ENCODE assay signal across 8 cellular contexts in genomic region chr1:1270813-1271212, GRCh38. TPM values are rescaled to one million over a fixed set of nuclear protein-coding genes. Genes with fewer than 3 reads are reported as not detected.
DNase-seq lines count a peak whose midpoint lies in the region; ATAC-seq and TF ChIP-seq lines count a peak whose summit lies in the region.

No MANE protein-coding gene starts in this region.

- H3K4me1 Mint-ChIP-seq in activated CD8-positive, alpha-beta memory T cell treated with anti-CD3 and anti-CD28 coated beads, Interleukin-2, amount 10 ng/mL, durations not matched to agents 7 days and 5 days = peaks cover 41% of the 10 kb centered on the region
- peaks cover 23% of the 10 kb centered on the region for H3K4me1 Mint-ChIP-seq in WTC11

- H3K9ac ChIP-seq in skeletal muscle tissue (ENCODE audit: low read depth in 1 of 3, low read length in 3 of 3) = peak overlapping the region; percentile 36 to 70 (median 36)

- CTCF ChIA-PET in activated CD8-positive, alpha-beta memory T cell treated with anti-CD3 and anti-CD28 coated beads, Interleukin-2, amount 10 ng/mL, durations not matched to agents 7 days and 5 days (lab: Charles Lee) = interaction anchor here (1.1 to 1.8 kb wide), 2 partner anchors 35 to 149 kb away, joined by 3 to 12 read pairs; no protein-coding TSS in a partner anchor
- CTCF ChIA-PET in WTC11 (lab: Charles Lee) = interaction anchor here (1.6 kb wide), 1 partner anchor 21 kb away, joined by 4 read pairs; no protein-coding TSS in a partner anchor

- no peak for DNase-seq in activated CD8-positive, alpha-beta memory T cell treated with anti-CD3 and anti-CD28 coated beads, Interleukin-2, amount 10 ng/mL, durations not matched to agents 7 days and 5 days
- no peak for DNase-seq in activated CD8-positive, alpha-beta memory T cell treated with anti-CD3 and anti-CD28 coated beads, Interleukin-2, amount 50 U/mL, for 48 hours
- no peak for DNase-seq in WTC11 (ENCODE audit: low spot score)
- DNase-seq in glomerular visceral epithelial cell (ENCODE audit: extremely low spot score) = peak; percentile 85
- no peak for DNase-seq in NCI-H2227 (lab: John Stamatoyannopoulos, UW; ENCODE audit: unreplicated experiment)

- peaks cover 21% of the 10 kb centered on the region for H3K36me3 Mint-ChIP-seq in activated CD8-positive, alpha-beta memory T cell treated with anti-CD3 and anti-CD28 coated beads, Interleukin-2, amount 10 ng/mL, durations not matched to agents 7 days and 5 days
- peaks cover 17% of the 10 kb centered on the region for H3K36me3 Mint-ChIP-seq in WTC11

- H3K9me3 ChIP-seq in skeletal muscle tissue (ENCODE audit: control insufficient read depth in 3 of 3, low read length in 3 of 3) = no peaks in the 10 kb centered on the region

- no peak overlapping the region for H3K4me3 Mint-ChIP-seq in activated CD8-positive, alpha-beta memory T cell treated with anti-CD3 and anti-CD28 coated beads, Interleukin-2, amount 10 ng/mL, durations not matched to agents 7 days and 5 days
- H3K4me3 Mint-ChIP-seq in WTC11 = peak overlapping the region; percentile 55; the same call in 1 of the 2 replicates

- H3K27ac ChIP-seq in skeletal muscle tissue (ENCODE audit: low read depth, low read length) = peak overlapping the region; percentile 30

- peak overlapping the region; percentile 32 to 52 (median 45) for H3K4me3 ChIP-seq in skeletal muscle tissue (ENCODE audit: low read length in 3 of 3)

- peaks cover 38 to 48% (median 40%) of the 10 kb centered on the region in 3 donors for H3K4me1 ChIP-seq in skeletal muscle tissue (ENCODE audit: control insufficient read depth in 3 of 3, insufficient read depth in 3 of 3, low read length in 3 of 3)

- POLR2A ChIA-PET in WTC11 (lab: Charles Lee) = no interaction called here

- no peaks in the 10 kb centered on the region for H3K27me3 ChIP-seq in skeletal muscle tissue (ENCODE audit: control insufficient read depth in 3 of 3, insufficient read depth in 3 of 3, low read length in 3 of 3)

- H3K27me3 Mint-ChIP-seq in activated CD8-positive, alpha-beta memory T cell treated with anti-CD3 and anti-CD28 coated beads, Interleukin-2, amount 10 ng/mL, durations not matched to agents 7 days and 5 days = no peaks in the 10 kb centered on the region
- H3K27me3 Mint-ChIP-seq in WTC11 (ENCODE audit: low read depth) = no peaks in the 10 kb centered on the region

- TF ChIP-seq CTCF in WTC11 (IDR thresholded peaks at IDR 0.05) = no peak

- no peaks in the 10 kb centered on the region for H3K9me3 Mint-ChIP-seq in activated CD8-positive, alpha-beta memory T cell treated with anti-CD3 and anti-CD28 coated beads, Interleukin-2, amount 10 ng/mL, durations not matched to agents 7 days and 5 days (ENCODE audit: low read depth)
- H3K9me3 Mint-ChIP-seq in WTC11 = no peaks in the 10 kb centered on the region

- peaks cover 3 to 15% (median 12%) of the 10 kb centered on the region in 3 donors for H3K36me3 ChIP-seq in skeletal muscle tissue (ENCODE audit: control insufficient read depth in 3 of 3, insufficient read depth in 3 of 3, low read length in 3 of 3)

- peak overlapping the region; percentile 27 for H3K27ac Mint-ChIP-seq in activated CD8-positive, alpha-beta memory T cell treated with anti-CD3 and anti-CD28 coated beads, Interleukin-2, amount 10 ng/mL, durations not matched to agents 7 days and 5 days
- H3K27ac Mint-ChIP-seq in WTC11 = peak overlapping the region; percentile 46

- ATAC-seq in activated CD8-positive, alpha-beta memory T cell treated with anti-CD3 and anti-CD28 coated beads, Interleukin-2, amount 10 ng/mL, durations not matched to agents 7 days and 5 days = no peak
- ATAC-seq in WTC11 = no peak
- ATAC-seq in HG03025 (IDR thresholded peaks at IDR 0.05; ENCODE audit: low FRiP score, unreplicated experiment) = no peak
- no peak for ATAC-seq in GM18868 (IDR thresholded peaks at IDR 0.05; ENCODE audit: unreplicated experiment)

TF ChIP-seq in WTC11, 78 proteins besides CTCF, POLR2A, EP300 and RAD21:
- no peak for TF ChIP-seq JAZF1 (CRISPR knock-in tag; IDR thresholded peaks at IDR 0.05)
- TF ChIP-seq FOXP1 (CRISPR knock-in tag; IDR thresholded peaks at IDR 0.05; ENCODE audit: borderline replicate concordance) = no peak
- TF ChIP-seq TEAD1 (CRISPR knock-in tag; IDR thresholded peaks at IDR 0.05) = no peak
- TF ChIP-seq ZNF121 (CRISPR knock-in tag; IDR thresholded peaks at IDR 0.05) = no peak
- TF ChIP-seq ELF4 (CRISPR knock-in tag; IDR thresholded peaks at IDR 0.05; ENCODE audit: low read depth) = no peak
- TF ChIP-seq ZNF425 (CRISPR knock-in tag; conservative IDR thresholded peaks at IDR 0.05) = no peak
TF ChIP-seq in WTC11: peak in this region for 0.

RNA-seq across cellular contexts. Expression of gene UBE2J2, which starts 2.8 kb away (rescaled TPM):
- total RNA-seq in activated CD8-positive, alpha-beta memory T cell treated with anti-CD3 and anti-CD28 coated beads, Interleukin-2, amount 10 ng/mL, durations not matched to agents 7 days and 5 days = 10 to 100 TPM; 71.3 to 83.3 TPM
- total RNA-seq in WTC11 (2021) = 62.6 to 72.2 TPM (median 65.6 TPM) in 3 replicates
- total RNA-seq in skeletal muscle tissue = 28.7 TPM

RNA-seq across cellular contexts. Expression of gene SCNN1D, which starts 9.4 kb away (rescaled TPM):
- 1 to 10 TPM; 4.7 to 5.0 TPM for total RNA-seq in activated CD8-positive, alpha-beta memory T cell treated with anti-CD3 and anti-CD28 coated beads, Interleukin-2, amount 10 ng/mL, durations not matched to agents 7 days and 5 days
- total RNA-seq in WTC11 (2021) (4.7 to 8.5 TPM (median 6.4 TPM) in 3 replicates), skeletal muscle tissue (0.52 TPM)

RNA-seq across cellular contexts. Expression of gene C1QTNF12, which starts 24.3 kb away (rescaled TPM):
- total RNA-seq in activated CD8-positive, alpha-beta memory T cell treated with anti-CD3 and anti-CD28 coated beads, Interleukin-2, amount 10 ng/mL, durations not matched to agents 7 days and 5 days = 1 to 10 TPM; 2.0 to 2.6 TPM
- 8.5 to 10.3 TPM (median 8.5 TPM) in 3 replicates for total RNA-seq in WTC11 (2021)
- 1.0 TPM for total RNA-seq in skeletal muscle tissue

RNA-seq across cellular contexts. Expression of gene ACAP3, which starts 36.9 kb away (rescaled TPM):
- 10 to 100 TPM; 71.7 to 99.9 TPM for total RNA-seq in activated CD8-positive, alpha-beta memory T cell treated with anti-CD3 and anti-CD28 coated beads, Interleukin-2, amount 10 ng/mL, durations not matched to agents 7 days and 5 days
- total RNA-seq in WTC11 (2021) (25.1 to 42.2 TPM (median 30.7 TPM) in 3 replicates), skeletal muscle tissue (23.5 TPM)

RNA-seq across cellular contexts. Expression of gene PUSL1, which starts 37.6 kb away (rescaled TPM):
- 10 to 100 TPM; 26.3 to 27.2 TPM for total RNA-seq in activated CD8-positive, alpha-beta memory T cell treated with anti-CD3 and anti-CD28 coated beads, Interleukin-2, amount 10 ng/mL, durations not matched to agents 7 days and 5 days
- total RNA-seq in WTC11 (2021) (42.5 to 51.5 TPM (median 43.6 TPM) in 3 replicates), skeletal muscle tissue (4.7 TPM)
